In the genomic region with DNA sequence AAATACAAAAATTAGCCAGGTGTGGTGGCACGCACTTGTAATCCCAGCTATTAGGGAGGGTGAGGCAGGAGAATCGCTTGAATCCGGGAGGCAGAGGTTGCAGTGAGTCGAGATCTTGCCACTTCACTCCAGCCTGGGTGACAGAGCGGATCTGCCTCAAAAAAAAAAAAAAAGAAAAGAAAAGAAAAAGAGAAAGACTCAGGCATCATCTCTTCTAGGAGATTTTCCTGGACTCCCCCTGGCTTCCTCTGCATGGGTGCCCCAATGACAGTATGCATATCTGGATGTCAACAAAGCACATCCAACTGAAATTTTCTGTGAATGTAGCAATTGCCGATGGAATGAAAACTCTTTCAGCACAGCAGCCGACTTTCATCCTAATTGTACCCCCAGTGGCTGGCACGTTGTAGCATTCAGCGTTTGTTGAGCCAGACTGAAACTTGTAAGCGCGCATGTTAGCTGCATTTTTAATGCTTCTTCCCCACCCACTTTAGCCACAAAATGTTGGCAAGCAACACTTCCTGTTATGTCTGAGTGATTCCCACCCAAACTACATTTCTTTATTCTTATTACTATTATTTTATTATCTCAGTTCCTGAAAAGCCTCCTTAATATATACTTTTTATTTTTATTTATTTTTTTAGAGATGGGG, we compare ENCODE assay signal across 8 cellular contexts.
DNase-seq lines count a peak whose midpoint lies in the region; ATAC-seq, FAIRE-seq and TF ChIP-seq lines count a peak whose summit lies in the region.

No MANE protein-coding gene starts in this region.

- peaks cover under 1% of the 10 kb centered on the region for H3K36me3 Mint-ChIP-seq in activated naive CD4-positive, alpha-beta T cell treated with anti-CD3 and anti-CD28 coated beads for 36 hours (ENCODE audit: low read depth)

- no peaks in the 10 kb centered on the region for H3K27me3 Mint-ChIP-seq in activated naive CD4-positive, alpha-beta T cell treated with anti-CD3 and anti-CD28 coated beads for 36 hours (ENCODE audit: low read depth)

- H3K27ac Mint-ChIP-seq in activated naive CD4-positive, alpha-beta T cell treated with anti-CD3 and anti-CD28 coated beads for 36 hours = no peak overlapping the region

- TF ChIP-seq POLR2A in GM12892 (IDR thresholded peaks at IDR 0.05; ENCODE audit: low read depth, low read length) = no peak

- no peaks in the 10 kb centered on the region for H3K36me3 ChIP-seq in colonic mucosa

- H3K4me1 ChIP-seq in colonic mucosa = no peaks in the 10 kb centered on the region

- intact Hi-C loops in activated naive CD4-positive, alpha-beta T cell treated with anti-CD3 and anti-CD28 coated beads for 36 hours (cut with micrococcal nuclease) = loop anchor here (1.0 to 10.0 kb wide), 6 partner anchors 15 to 260 kb away; partner anchors contain the start of genes ENKUR and THNSL1
- intact Hi-C loops in sciatic nerve (cut with DNase I) (no loop called here), colonic mucosa (cut with DNase I) (no loop called here)

- no peaks in the 10 kb centered on the region for H3K27me3 ChIP-seq in colonic mucosa

- H3K4me3 Mint-ChIP-seq in activated naive CD4-positive, alpha-beta T cell treated with anti-CD3 and anti-CD28 coated beads for 36 hours = peak overlapping the region; percentile 13

- H3K9me3 ChIP-seq in colonic mucosa = no peaks in the 10 kb centered on the region

- H3K4me1 Mint-ChIP-seq in activated naive CD4-positive, alpha-beta T cell treated with anti-CD3 and anti-CD28 coated beads for 36 hours (ENCODE audit: low read depth) = peaks cover 44% of the 10 kb centered on the region

- no peak overlapping the region for H3K9ac ChIP-seq in colonic mucosa (ENCODE audit: low read depth in 2 of 2, low read length in 2 of 2)

- peaks cover under 1% of the 10 kb centered on the region for H3K9me3 Mint-ChIP-seq in activated naive CD4-positive, alpha-beta T cell treated with anti-CD3 and anti-CD28 coated beads for 36 hours

- ATAC-seq in GM18867 (IDR thresholded peaks at IDR 0.05; ENCODE audit: unreplicated experiment) (peak; percentile 80), HG03575 (IDR thresholded peaks at IDR 0.05; ENCODE audit: extremely low read depth, insufficient number of reproducible peaks, low FRiP score, unreplicated experiment) (peak; percentile 71), sciatic nerve (peak; percentile 45)

- H3K27ac ChIP-seq in colonic mucosa = no peak overlapping the region

- peak; percentile 71 for DNase-seq in activated naive CD4-positive, alpha-beta T cell treated with anti-CD3 and anti-CD28 coated beads for 36 hours
- DNase-seq in sciatic nerve (ENCODE audit: low spot score) (no peak), colonic mucosa (no peak), SK-N-DZ (ENCODE audit: low spot score) (no peak), GM12892 (ENCODE audit: insufficient read length) (no peak)
- DNase-seq in activated CD4-positive, CD25-positive, alpha-beta regulatory T cell treated with anti-CD3 and anti-CD28 coated beads, Interleukin-2, amount 50 U/mL, for 72 hours = no peak

- H3K4me3 ChIP-seq in colonic mucosa = no peak overlapping the region

- no peak for TF ChIP-seq CTCF in colonic mucosa (IDR thresholded peaks at IDR 0.05)

- CTCF ChIA-PET in activated naive CD4-positive, alpha-beta T cell treated with anti-CD3 and anti-CD28 coated beads for 36 hours (lab: Charles Lee) = interaction anchor here (0.6 kb wide), 1 partner anchor 12 kb away, joined by 4 read pairs; no protein-coding TSS in a partner anchor

- no peak for FAIRE-seq in GM12892 (lab: Jason Lieb, UNC)
